Comparison of ENCODE assay signal across 14 cellular contexts in the genomic region with DNA sequence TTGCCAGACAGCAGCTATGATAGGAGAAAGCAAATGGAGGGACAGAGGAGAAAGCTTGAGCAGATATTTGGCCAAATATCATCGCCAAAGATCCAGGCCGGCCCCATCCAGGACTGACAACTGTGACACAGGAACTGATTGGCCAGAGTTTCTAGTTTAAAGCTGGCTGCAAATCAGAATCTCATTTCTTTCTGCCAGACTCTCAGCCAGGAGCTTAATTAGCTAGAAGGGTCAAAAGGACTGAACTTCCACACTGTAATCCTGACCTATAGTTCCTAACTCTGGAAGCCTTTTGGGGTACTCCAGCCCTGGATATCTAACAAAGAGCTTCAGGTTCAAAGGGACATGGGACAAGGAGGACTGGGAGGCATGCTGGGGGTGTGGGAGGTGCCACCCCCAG.
DNase-seq lines count a peak whose midpoint lies in the region; ATAC-seq and TF ChIP-seq lines count a peak whose summit lies in the region.
"Had no signal": no experiment of that assay in that cellular context is flagged by ENCODE, and none has a peak within 500 bp of the region (broad histone marks: within the 10 kb centered on the region; RNA-seq: fewer than 3 reads in every experiment).

No MANE protein-coding gene starts in this region.

- H3K36me3 Mint-ChIP-seq in endodermal cell (ENCODE audit: low read depth) (no peaks in the 10 kb centered on the region), mesothelial cell of epicardium (no peaks in the 10 kb centered on the region)
- H3K36me3 Mint-ChIP-seq: CD8-positive, alpha-beta T cell had no signal

- H3K9ac ChIP-seq in endodermal cell (ENCODE audit: extremely low read depth, low read length, poor library complexity, severe bottlenecking) (no peak overlapping the region), smooth muscle cell (ENCODE audit: low read depth) (no peak overlapping the region)

- TF ChIP-seq CTCF in heart left ventricle (IDR thresholded peaks at IDR 0.05) (no peak), left ventricle myocardium inferior (IDR thresholded peaks at IDR 0.05; ENCODE audit: borderline replicate concordance) (no peak), endodermal cell (conservative IDR thresholded peaks at IDR 0.05) (no peak), mesothelial cell of epicardium (IDR thresholded peaks at IDR 0.05; ENCODE audit: unreplicated experiment) (no peak), smooth muscle cell (IDR thresholded peaks at IDR 0.05; ENCODE audit: borderline replicate concordance, insufficient read depth, poor library complexity, severe bottlenecking) (no peak)

- DNase-seq in heart left ventricle (no peak), left ventricle myocardium inferior (no peak), endodermal cell (no peak), mesothelial cell of epicardium (ENCODE audit: low spot score in 2 of 2, unreplicated experiment in 2 of 2) (no peak), smooth muscle cell (lab: John Stamatoyannopoulos, UW; ENCODE audit: unreplicated experiment) (no peak), SHP77 (lab: John Stamatoyannopoulos, UW) (no peak)
- no peak for DNase-seq in activated CD8-positive, alpha-beta memory T cell treated with anti-CD3 and anti-CD28 coated beads, Interleukin-2, amount 50 U/mL, for 48 hours
- DNase-seq: CD8-positive, alpha-beta T cell; H9; Karpas-422; MM.1S; NCI-H2171 treated with DMSO at 0.1 percent for 48 hours had no signal

- H4K20me1 ChIP-seq in smooth muscle cell (ENCODE audit: low read depth) = no peaks in the 10 kb centered on the region

- H3K27ac Mint-ChIP-seq in endodermal cell (no peak overlapping the region), mesothelial cell of epicardium (peak overlapping the region; percentile 31)
- H3K27ac Mint-ChIP-seq: CD8-positive, alpha-beta T cell had no signal

- H3K4me1 ChIP-seq in heart left ventricle = peaks cover 0 to 32% (median 12%) of the 10 kb centered on the region in 12 donors
- H3K4me1 ChIP-seq in left ventricle myocardium inferior = peaks cover 23% of the 10 kb centered on the region
- H3K4me1 ChIP-seq in endodermal cell (ENCODE audit: control insufficient read depth, insufficient read depth, low read length) = peaks cover 11% of the 10 kb centered on the region
- H3K4me1 ChIP-seq in smooth muscle cell (ENCODE audit: low read depth) = peaks cover 12% of the 10 kb centered on the region

- peaks cover 2% of the 10 kb centered on the region for H3F3A ChIP-seq in smooth muscle cell (ENCODE audit: low read depth)

- H3K27me3 Mint-ChIP-seq in endodermal cell (ENCODE audit: insufficient read depth) = peaks cover 44% of the 10 kb centered on the region
- H3K27me3 Mint-ChIP-seq in mesothelial cell of epicardium (ENCODE audit: low read depth) = no peaks in the 10 kb centered on the region

- H3K4me1 Mint-ChIP-seq in endodermal cell (peaks cover 9% of the 10 kb centered on the region), mesothelial cell of epicardium (peaks cover 11% of the 10 kb centered on the region)

- no peaks in the 10 kb centered on the region for H3K27me3 ChIP-seq in heart left ventricle
- H3K27me3 ChIP-seq in left ventricle myocardium inferior (ENCODE audit: low read depth) = no peaks in the 10 kb centered on the region
- H3K27me3 ChIP-seq in endodermal cell (ENCODE audit: control insufficient read depth, insufficient read depth, low read length, poor library complexity, severe bottlenecking) = peaks cover 24% of the 10 kb centered on the region
- H3K27me3 ChIP-seq in smooth muscle cell (ENCODE audit: low read depth) = no peaks in the 10 kb centered on the region

- intact Hi-C loops in heart left ventricle (cut with DNase I) = loop anchor here in 1 of 10 donors (10.0 kb wide), 1 partner anchor 85 kb away; no protein-coding TSS in a partner anchor
- intact Hi-C loops in left ventricle myocardium inferior (cut with micrococcal nuclease) = no loop called here

- WGBS in heart left ventricle, 4 donors = 15 to 37% (median 26%) methylated on average over 2 of the region's 2 CpGs
- WGBS in endodermal cell (ENCODE audit: insufficient coverage in 1 of 2, insufficient read length in 1 of 2), 2 experiments = 84 to 85% methylated on average over 2 of the region's 2 CpGs
- WGBS in smooth muscle cell (ENCODE audit: low lambda C conversion rate) = 84% methylated on average over 2 of the region's 2 CpGs

- H3K4me3 ChIP-seq in heart left ventricle (no peak overlapping the region), left ventricle myocardium inferior (no peak overlapping the region), endodermal cell (ENCODE audit: low read length) (no peak overlapping the region), smooth muscle cell (no peak overlapping the region)
- H3K4me3 ChIP-seq: SK-N-MC had no signal

- peak; percentile 7 to 41 (median 19) for ATAC-seq in heart left ventricle
- ATAC-seq: CD8-positive, alpha-beta T cell had no signal

- H3K9me3 ChIP-seq in heart left ventricle (no peaks in the 10 kb centered on the region), left ventricle myocardium inferior (replicated peaks) (no peaks in the 10 kb centered on the region), endodermal cell (ENCODE audit: control insufficient read depth, low read length) (no peaks in the 10 kb centered on the region), smooth muscle cell (replicated peaks; ENCODE audit: low read depth) (no peaks in the 10 kb centered on the region)

- no peaks in the 10 kb centered on the region for H3K36me3 ChIP-seq in heart left ventricle
- H3K36me3 ChIP-seq in left ventricle myocardium inferior = no peaks in the 10 kb centered on the region
- no peaks in the 10 kb centered on the region for H3K36me3 ChIP-seq in endodermal cell (ENCODE audit: control insufficient read depth, insufficient read depth, low read length)
- no peaks in the 10 kb centered on the region for H3K36me3 ChIP-seq in smooth muscle cell (ENCODE audit: low read depth)

- H3K27ac ChIP-seq in heart left ventricle (peak overlapping the region in 6 of 12 donors; percentile 28 to 60 (median 42)), left ventricle myocardium inferior (replicated peaks) (no peak overlapping the region), endodermal cell (ENCODE audit: low read depth, low read length) (peak overlapping the region; percentile 72), smooth muscle cell (ENCODE audit: low read depth) (peak overlapping the region; percentile 28)
- H3K27ac ChIP-seq: RWPE1, SK-N-MC had no signal

- no peaks in the 10 kb centered on the region for H3K9me3 Mint-ChIP-seq in endodermal cell
- H3K9me3 Mint-ChIP-seq in mesothelial cell of epicardium = peaks cover 3% of the 10 kb centered on the region
- H3K9me3 Mint-ChIP-seq: H9 had no signal

- H2AFZ ChIP-seq in smooth muscle cell (ENCODE audit: low read depth) = peak overlapping the region; percentile 63

- H3K4me2 ChIP-seq in smooth muscle cell = peak overlapping the region; percentile 8

- H3K79me2 ChIP-seq in smooth muscle cell (ENCODE audit: low read depth) = no peaks in the 10 kb centered on the region

- H3K4me3 Mint-ChIP-seq in endodermal cell (no peak overlapping the region), mesothelial cell of epicardium (no peak overlapping the region)
- H3K4me3 Mint-ChIP-seq: CD8-positive, alpha-beta T cell; H9 had no signal

- no peak for TF ChIP-seq POLR2A in heart left ventricle (IDR thresholded peaks at IDR 0.05)
